In the genomic region with DNA sequence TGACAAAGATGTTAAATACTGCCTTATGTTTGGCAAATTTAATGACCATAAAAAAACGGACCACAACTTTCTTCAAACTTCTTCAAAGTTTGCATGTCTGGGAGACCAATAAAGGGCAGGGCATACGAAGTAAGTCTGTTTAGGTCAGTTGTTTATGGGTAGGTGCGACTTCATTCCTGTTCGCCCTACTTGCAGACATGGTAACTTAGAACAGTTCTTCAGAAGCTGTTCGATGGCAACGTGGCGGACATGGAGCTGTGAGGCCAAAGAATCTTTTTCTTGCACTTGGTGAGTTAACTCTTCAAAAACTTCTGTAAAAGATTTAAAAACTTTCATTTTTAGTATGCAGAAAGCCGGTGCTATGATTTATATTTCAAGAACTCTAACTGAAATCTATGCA, we compare ENCODE assay signal across 12 cellular contexts. TPM values are rescaled to one million over a fixed set of nuclear protein-coding genes. Genes with fewer than 3 reads are reported as not detected.
DNase-seq lines count a peak whose midpoint lies in the region; ATAC-seq and TF ChIP-seq lines count a peak whose summit lies in the region.
"Had no signal": no experiment of that assay in that cellular context is flagged by ENCODE, and none has a peak within 500 bp of the region (broad histone marks: within the 10 kb centered on the region; RNA-seq: fewer than 3 reads in every experiment).

No MANE protein-coding gene starts in this region.

- no peaks in the 10 kb centered on the region for H3K9me3 ChIP-seq in CD4-positive, CD25-positive, alpha-beta regulatory T cell (ENCODE audit: control insufficient read depth in 2 of 2, low read length in 2 of 2)
- H3K9me3 ChIP-seq in SK-N-SH, result no peaks in the 10 kb centered on the region
- no peaks in the 10 kb centered on the region for H3K9me3 ChIP-seq in mononuclear cell (ENCODE audit: low read depth, low read length)

- H3K36me3 ChIP-seq in CD4-positive, CD25-positive, alpha-beta regulatory T cell (ENCODE audit: control insufficient read depth, insufficient read depth, low read length), result peaks cover 10% of the 10 kb centered on the region
- peaks cover 5 to 20% of the 10 kb centered on the region in 2 experiments for H3K36me3 ChIP-seq in SK-N-SH (replicated peaks in 1 of 2; ENCODE audit: control insufficient read depth in 1 of 2, insufficient read depth in 2 of 2, low read length in 1 of 2)

- no peak for TF ChIP-seq CTCF in SK-N-SH (IDR thresholded peaks at IDR 0.05)

- ATAC-seq in CD4-positive, CD25-positive, alpha-beta regulatory T cell (ENCODE audit: low read depth in 2 of 2), result no peak
- peak; percentile 6 for ATAC-seq in GM19463 (IDR thresholded peaks at IDR 0.05; ENCODE audit: unreplicated experiment)
- no peak for ATAC-seq in HG03025 (IDR thresholded peaks at IDR 0.05; ENCODE audit: low FRiP score, unreplicated experiment)
- no peak for ATAC-seq in HG02970 (IDR thresholded peaks at IDR 0.05; ENCODE audit: low FRiP score, unreplicated experiment)

- DNase-seq in CD4-positive, CD25-positive, alpha-beta regulatory T cell, result no peak
- DNase-seq in SK-N-SH (no peak), NCI-H774 (lab: John Stamatoyannopoulos, UW) (no peak), cerebellar nuclear complex (lab: John Stamatoyannopoulos, UW) (no peak)
- DNase-seq: DMS153; NCI-H446; stimulated activated naive B cell treated with anti-CD40 and anti-IgM and Interleukin-4, amounts not matched to agents 10 μg/mL and 1 μg/mL and 100 μg/mL, for 72 hours; T1000 had no signal

- TF ChIP-seq EP300 in SK-N-SH (IDR thresholded peaks at IDR 0.05; ENCODE audit: borderline replicate concordance in 1 of 2, low read depth in 1 of 2, low read length in 1 of 2), result no peak

- H3K27me3 ChIP-seq in CD4-positive, CD25-positive, alpha-beta regulatory T cell (ENCODE audit: control insufficient read depth, insufficient read depth, low read length), result no peaks in the 10 kb centered on the region
- H3K27me3 ChIP-seq in SK-N-SH (ENCODE audit: insufficient read depth), result no peaks in the 10 kb centered on the region
- no peaks in the 10 kb centered on the region for H3K27me3 ChIP-seq in mononuclear cell (ENCODE audit: insufficient read depth, low read length)

- POLR2A ChIA-PET in SK-N-SH (lab: Yijun Ruan, JAX), result no interaction called here

- H3K4me2 ChIP-seq in SK-N-SH, result peak overlapping the region; percentile 58

- no peaks in the 10 kb centered on the region for H3K27me3 Mint-ChIP-seq in CD4-positive, CD25-positive, alpha-beta regulatory T cell
- H3K27me3 Mint-ChIP-seq: stimulated activated naive B cell treated with anti-CD40 and anti-IgM and Interleukin-4, amounts not matched to agents 10 μg/mL and 1 μg/mL and 100 μg/mL, for 72 hours had no signal

- TF ChIP-seq RAD21 in SK-N-SH (IDR thresholded peaks at IDR 0.05; ENCODE audit: low read length), result no peak

- H3K27ac Mint-ChIP-seq in CD4-positive, CD25-positive, alpha-beta regulatory T cell, result peak overlapping the region; percentile 77 to 97 (median 96)
- H3K27ac Mint-ChIP-seq: stimulated activated naive B cell treated with anti-CD40 and anti-IgM and Interleukin-4, amounts not matched to agents 10 μg/mL and 1 μg/mL and 100 μg/mL, for 72 hours had no signal

- CTCF ChIA-PET in SK-N-SH (lab: Yijun Ruan, JAX), result interaction anchor here (0.9 to 1.4 kb wide), 2 partner anchors 12 to 25 kb away, joined by 3 to 4 read pairs; no protein-coding TSS in a partner anchor

- H3K4me3 Mint-ChIP-seq in CD4-positive, CD25-positive, alpha-beta regulatory T cell, result peak overlapping the region; percentile 82 to 97 (median 86)

- peaks cover 84% of the 10 kb centered on the region for H3K4me1 ChIP-seq in CD4-positive, CD25-positive, alpha-beta regulatory T cell (ENCODE audit: control insufficient read depth, insufficient read depth, low read length, poor library complexity, severe bottlenecking)
- peaks cover 0 to 7% of the 10 kb centered on the region in 2 experiments; a peak in 2 of 4 replicates for H3K4me1 ChIP-seq in SK-N-SH (ENCODE audit: control insufficient read depth in 1 of 2, insufficient read depth in 2 of 2, low read depth in 1 of 2, low read length in 1 of 2)
- H3K4me1 ChIP-seq in mononuclear cell (ENCODE audit: insufficient read depth, low read length), result peaks cover 32% of the 10 kb centered on the region

- H3K9me2 ChIP-seq in SK-N-SH, result no peaks in the 10 kb centered on the region

- peak overlapping the region; percentile 83 for H3K4me3 ChIP-seq in CD4-positive, CD25-positive, alpha-beta regulatory T cell (ENCODE audit: low read depth, low read length)
- H3K4me3 ChIP-seq in SK-N-SH (ENCODE audit: low read depth in 2 of 2, low read length in 1 of 2) (peak overlapping the region; percentile 40 to 54; a peak in 2 of 4 replicates), mononuclear cell (ENCODE audit: low read length) (peak overlapping the region; percentile 12)

- no peak overlapping the region for H3K9ac ChIP-seq in SK-N-SH

- H3K79me2 ChIP-seq in SK-N-SH (ENCODE audit: insufficient read depth), result no peaks in the 10 kb centered on the region

- peaks cover 40% of the 10 kb centered on the region for H3K36me3 Mint-ChIP-seq in CD4-positive, CD25-positive, alpha-beta regulatory T cell

- no peaks in the 10 kb centered on the region for H4K20me1 ChIP-seq in SK-N-SH (ENCODE audit: insufficient read depth)

- no peaks in the 10 kb centered on the region for H3F3A ChIP-seq in SK-N-SH (replicated peaks; ENCODE audit: insufficient read depth)

- H3K9me3 Mint-ChIP-seq in CD4-positive, CD25-positive, alpha-beta regulatory T cell, result no peaks in the 10 kb centered on the region
- H3K9me3 Mint-ChIP-seq: stimulated activated naive B cell treated with anti-CD40 and anti-IgM and Interleukin-4, amounts not matched to agents 10 μg/mL and 1 μg/mL and 100 μg/mL, for 72 hours had no signal

- H3K4me1 Mint-ChIP-seq in CD4-positive, CD25-positive, alpha-beta regulatory T cell, result peaks cover 50 to 87% (median 70%) of the 10 kb centered on the region in 4 donors

- 82% methylated on average over 8 of the region's 8 CpGs for WGBS in SK-N-SH (ENCODE audit: low lambda C conversion rate)

- peak overlapping the region; percentile 92 for H3K27ac ChIP-seq in CD4-positive, CD25-positive, alpha-beta regulatory T cell (ENCODE audit: insufficient read depth, low read length, poor library complexity, severe bottlenecking)
- H3K27ac ChIP-seq in SK-N-SH (ENCODE audit: low read depth in 2 of 2, low read length in 1 of 2), result peak overlapping the region in 1 of 2 experiments; percentile 28; a peak in 2 of 4 replicates

- peak overlapping the region; percentile 50 for H2AFZ ChIP-seq in SK-N-SH (ENCODE audit: low read depth)

TF ChIP-seq in SK-N-SH, 30 proteins besides CTCF, POLR2A, EP300 and RAD21 (continues in another document):
- TF ChIP-seq GATA2 (CRISPR knock-in tag; IDR thresholded peaks at IDR 0.05) (no peak), FOXJ3 (CRISPR knock-in tag; IDR thresholded peaks at IDR 0.05) (no peak), TAF1 (IDR thresholded peaks at IDR 0.05; ENCODE audit: borderline replicate concordance, low read depth, low read length) (no peak), TCF12 (IDR thresholded peaks at IDR 0.05) (no peak), NRF1 (IDR thresholded peaks at IDR 0.05; ENCODE audit: low read depth, low read length) (no peak), MXI1 (IDR thresholded peaks at IDR 0.05; ENCODE audit: low read depth, low read length) (no peak), SIN3A (IDR thresholded peaks at IDR 0.05; ENCODE audit: borderline replicate concordance, low read depth, low read length) (no peak), NFIC (IDR thresholded peaks at IDR 0.05; ENCODE audit: borderline replicate concordance) (no peak), EZH2phosphoT487 (IDR thresholded peaks at IDR 0.05; ENCODE audit: borderline replicate concordance, low read depth) (no peak), POLR2AphosphoS5 (IDR thresholded peaks at IDR 0.05; ENCODE audit: low read depth, low read length) (no peak)
- TF ChIP-seq, protein P1, sequence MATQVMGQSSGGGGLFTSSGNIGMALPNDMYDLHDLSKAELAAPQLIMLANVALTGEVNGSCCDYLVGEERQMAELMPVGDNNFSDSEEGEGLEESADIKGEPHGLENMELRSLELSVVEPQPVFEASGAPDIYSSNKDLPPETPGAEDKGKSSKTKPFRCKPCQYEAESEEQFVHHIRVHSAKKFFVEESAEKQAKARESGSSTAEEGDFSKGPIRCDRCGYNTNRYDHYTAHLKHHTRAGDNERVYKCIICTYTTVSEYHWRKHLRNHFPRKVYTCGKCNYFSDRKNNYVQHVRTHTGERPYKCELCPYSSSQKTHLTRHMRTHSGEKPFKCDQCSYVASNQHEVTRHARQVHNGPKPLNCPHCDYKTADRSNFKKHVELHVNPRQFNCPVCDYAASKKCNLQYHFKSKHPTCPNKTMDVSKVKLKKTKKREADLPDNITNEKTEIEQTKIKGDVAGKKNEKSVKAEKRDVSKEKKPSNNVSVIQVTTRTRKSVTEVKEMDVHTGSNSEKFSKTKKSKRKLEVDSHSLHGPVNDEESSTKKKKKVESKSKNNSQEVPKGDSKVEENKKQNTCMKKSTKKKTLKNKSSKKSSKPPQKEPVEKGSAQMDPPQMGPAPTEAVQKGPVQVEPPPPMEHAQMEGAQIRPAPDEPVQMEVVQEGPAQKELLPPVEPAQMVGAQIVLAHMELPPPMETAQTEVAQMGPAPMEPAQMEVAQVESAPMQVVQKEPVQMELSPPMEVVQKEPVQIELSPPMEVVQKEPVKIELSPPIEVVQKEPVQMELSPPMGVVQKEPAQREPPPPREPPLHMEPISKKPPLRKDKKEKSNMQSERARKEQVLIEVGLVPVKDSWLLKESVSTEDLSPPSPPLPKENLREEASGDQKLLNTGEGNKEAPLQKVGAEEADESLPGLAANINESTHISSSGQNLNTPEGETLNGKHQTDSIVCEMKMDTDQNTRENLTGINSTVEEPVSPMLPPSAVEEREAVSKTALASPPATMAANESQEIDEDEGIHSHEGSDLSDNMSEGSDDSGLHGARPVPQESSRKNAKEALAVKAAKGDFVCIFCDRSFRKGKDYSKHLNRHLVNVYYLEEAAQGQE (IDR thresholded peaks at IDR 0.05; ENCODE audit: low read depth, low read length), result no peak
- TF ChIP-seq, protein P2, sequence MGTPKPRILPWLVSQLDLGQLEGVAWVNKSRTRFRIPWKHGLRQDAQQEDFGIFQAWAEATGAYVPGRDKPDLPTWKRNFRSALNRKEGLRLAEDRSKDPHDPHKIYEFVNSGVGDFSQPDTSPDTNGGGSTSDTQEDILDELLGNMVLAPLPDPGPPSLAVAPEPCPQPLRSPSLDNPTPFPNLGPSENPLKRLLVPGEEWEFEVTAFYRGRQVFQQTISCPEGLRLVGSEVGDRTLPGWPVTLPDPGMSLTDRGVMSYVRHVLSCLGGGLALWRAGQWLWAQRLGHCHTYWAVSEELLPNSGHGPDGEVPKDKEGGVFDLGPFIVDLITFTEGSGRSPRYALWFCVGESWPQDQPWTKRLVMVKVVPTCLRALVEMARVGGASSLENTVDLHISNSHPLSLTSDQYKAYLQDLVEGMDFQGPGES (IDR thresholded peaks at IDR 0.05; ENCODE audit: low read depth, low read length), result no peak

RNA-seq across cellular contexts. Expression of a gene that starts 25.9 kb away (rescaled TPM):
- 62.8 TPM for total RNA-seq in CD4-positive, CD25-positive, alpha-beta regulatory T cell
- 10 to 100 TPM; 59.3 to 74.6 (median 69.8) TPM for polyA plus RNA-seq in CD4-positive, CD25-positive, alpha-beta regulatory T cell
- 2.2 TPM in 2 replicates for polyA plus RNA-seq in SK-N-SH (2012; rRNA removed)
- polyA plus RNA-seq in SK-N-SH (2012; cell fraction: cytosol; rRNA removed), result 2.7 and 3.1 TPM in 2 replicates
- 0.95 and 1.8 TPM in 2 replicates for polyA plus RNA-seq in SK-N-SH (2012; cell fraction: nucleus; rRNA removed)
- 44.2 TPM for total RNA-seq in mononuclear cell

Comparison
In these comparisons a context has a peak if more than half of its experiments do, and no peak if none do; other contexts are left out.
1. H3K4me3 ChIP-seq: peak in every context shown above with its lines; median percentile 83 in CD4-positive, CD25-positive, alpha-beta regulatory T cell; 47 in SK-N-SH; 12 in mononuclear cell.